ENCODE assay signal across 1 cellular context in genomic region chr6:150670311-150670710, GRCh38.
TF ChIP-seq lines count a peak whose summit lies in the region.

No MANE protein-coding gene starts in this region.

TF ChIP-seq in GM12878, 131 proteins besides CTCF, POLR2A, EP300 and RAD21 (continued from another document):
- no peak for TF ChIP-seq ZBTB4 (CRISPR knock-in tag; IDR thresholded peaks at IDR 0.05)
